Comparison of ENCODE assay signal across 1 cellular context in the genomic region with DNA sequence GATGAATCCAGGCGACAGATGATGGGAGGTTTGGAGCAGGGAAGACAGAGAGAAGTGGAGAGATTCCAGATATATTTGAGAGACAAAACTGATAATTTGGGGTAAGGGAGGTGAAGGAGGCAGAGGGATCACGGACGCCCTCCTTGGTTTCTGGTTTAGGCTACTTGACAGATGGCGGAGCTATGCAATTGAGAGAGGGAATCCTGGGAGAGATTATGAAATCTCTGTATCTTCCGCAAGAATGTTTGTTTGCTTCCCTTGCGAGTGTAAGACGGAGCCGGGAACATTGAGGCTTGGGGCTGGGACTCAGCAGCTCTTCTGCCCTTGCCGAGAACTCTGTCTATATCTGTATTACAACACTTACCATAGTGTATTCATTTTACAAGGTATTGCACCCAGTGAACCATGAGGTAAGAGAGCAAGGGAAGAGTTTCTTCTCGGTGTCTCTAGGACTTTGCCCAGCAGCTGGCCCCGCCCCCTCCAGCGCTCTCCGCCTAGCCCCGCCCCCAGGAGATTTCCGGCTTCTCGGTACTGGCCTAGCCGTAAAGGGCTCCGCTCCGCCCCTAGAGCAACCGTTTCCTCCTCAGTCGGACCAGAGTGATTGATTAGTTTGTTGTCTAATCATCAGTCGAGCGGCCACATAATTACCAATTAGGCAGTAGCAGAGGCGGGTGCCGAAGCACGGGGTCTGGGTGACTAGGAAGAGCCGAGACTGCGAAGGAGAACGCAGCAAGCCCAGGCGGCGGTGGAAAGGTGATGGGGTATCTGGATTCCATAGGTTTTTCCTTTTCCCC.
TF ChIP-seq lines count a peak whose summit lies in the region.

A gene with protein sequence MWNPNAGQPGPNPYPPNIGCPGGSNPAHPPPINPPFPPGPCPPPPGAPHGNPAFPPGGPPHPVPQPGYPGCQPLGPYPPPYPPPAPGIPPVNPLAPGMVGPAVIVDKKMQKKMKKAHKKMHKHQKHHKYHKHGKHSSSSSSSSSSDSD (plus strand): TSS at position 695 of the 794 bp plus-strand sequence. CDS start 981 bp downstream, outside the sequence.

TF ChIP-seq in WTC11, 78 proteins besides CTCF, POLR2A, EP300 and RAD21 (continued from another document):
- TF ChIP-seq, protein P1, sequence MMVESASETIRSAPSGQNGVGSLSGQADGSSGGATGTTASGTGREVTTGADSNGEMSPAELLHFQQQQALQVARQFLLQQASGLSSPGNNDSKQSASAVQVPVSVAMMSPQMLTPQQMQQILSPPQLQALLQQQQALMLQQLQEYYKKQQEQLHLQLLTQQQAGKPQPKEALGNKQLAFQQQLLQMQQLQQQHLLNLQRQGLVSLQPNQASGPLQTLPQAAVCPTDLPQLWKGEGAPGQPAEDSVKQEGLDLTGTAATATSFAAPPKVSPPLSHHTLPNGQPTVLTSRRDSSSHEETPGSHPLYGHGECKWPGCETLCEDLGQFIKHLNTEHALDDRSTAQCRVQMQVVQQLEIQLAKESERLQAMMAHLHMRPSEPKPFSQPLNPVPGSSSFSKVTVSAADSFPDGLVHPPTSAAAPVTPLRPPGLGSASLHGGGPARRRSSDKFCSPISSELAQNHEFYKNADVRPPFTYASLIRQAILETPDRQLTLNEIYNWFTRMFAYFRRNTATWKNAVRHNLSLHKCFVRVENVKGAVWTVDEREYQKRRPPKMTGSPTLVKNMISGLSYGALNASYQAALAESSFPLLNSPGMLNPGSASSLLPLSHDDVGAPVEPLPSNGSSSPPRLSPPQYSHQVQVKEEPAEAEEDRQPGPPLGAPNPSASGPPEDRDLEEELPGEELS (CRISPR knock-in tag; IDR thresholded peaks at IDR 0.05) = no peak
- TF ChIP-seq MYBL2 (CRISPR knock-in tag; IDR thresholded peaks at IDR 0.05) (no peak), GABPB1 (CRISPR knock-in tag; IDR thresholded peaks at IDR 0.05) (no peak), ETV6 (CRISPR knock-in tag; IDR thresholded peaks at IDR 0.05) (0 out of 2 replicates have a peak, but pooled peaks have one; percentile 26), ZNF396 (CRISPR knock-in tag; IDR thresholded peaks at IDR 0.05; ENCODE audit: borderline replicate concordance) (no peak), ZNF317 (CRISPR knock-in tag; IDR thresholded peaks at IDR 0.05; ENCODE audit: borderline replicate concordance, low read depth) (peak; percentile 78; the same call in 1 of the 2 replicates), ZNF416 (CRISPR knock-in tag; IDR thresholded peaks at IDR 0.05) (no peak)
- TF ChIP-seq, protein P2, sequence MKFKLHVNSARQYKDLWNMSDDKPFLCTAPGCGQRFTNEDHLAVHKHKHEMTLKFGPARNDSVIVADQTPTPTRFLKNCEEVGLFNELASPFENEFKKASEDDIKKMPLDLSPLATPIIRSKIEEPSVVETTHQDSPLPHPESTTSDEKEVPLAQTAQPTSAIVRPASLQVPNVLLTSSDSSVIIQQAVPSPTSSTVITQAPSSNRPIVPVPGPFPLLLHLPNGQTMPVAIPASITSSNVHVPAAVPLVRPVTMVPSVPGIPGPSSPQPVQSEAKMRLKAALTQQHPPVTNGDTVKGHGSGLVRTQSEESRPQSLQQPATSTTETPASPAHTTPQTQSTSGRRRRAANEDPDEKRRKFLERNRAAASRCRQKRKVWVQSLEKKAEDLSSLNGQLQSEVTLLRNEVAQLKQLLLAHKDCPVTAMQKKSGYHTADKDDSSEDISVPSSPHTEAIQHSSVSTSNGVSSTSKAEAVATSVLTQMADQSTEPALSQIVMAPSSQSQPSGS (CRISPR knock-in tag; IDR thresholded peaks at IDR 0.05; ENCODE audit: borderline replicate concordance, low read depth) = no peak
- TF ChIP-seq, protein P3, sequence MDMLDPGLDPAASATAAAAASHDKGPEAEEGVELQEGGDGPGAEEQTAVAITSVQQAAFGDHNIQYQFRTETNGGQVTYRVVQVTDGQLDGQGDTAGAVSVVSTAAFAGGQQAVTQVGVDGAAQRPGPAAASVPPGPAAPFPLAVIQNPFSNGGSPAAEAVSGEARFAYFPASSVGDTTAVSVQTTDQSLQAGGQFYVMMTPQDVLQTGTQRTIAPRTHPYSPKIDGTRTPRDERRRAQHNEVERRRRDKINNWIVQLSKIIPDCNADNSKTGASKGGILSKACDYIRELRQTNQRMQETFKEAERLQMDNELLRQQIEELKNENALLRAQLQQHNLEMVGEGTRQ (CRISPR knock-in tag; IDR thresholded peaks at IDR 0.05) = peak; percentile 64
- TF ChIP-seq, protein P4, sequence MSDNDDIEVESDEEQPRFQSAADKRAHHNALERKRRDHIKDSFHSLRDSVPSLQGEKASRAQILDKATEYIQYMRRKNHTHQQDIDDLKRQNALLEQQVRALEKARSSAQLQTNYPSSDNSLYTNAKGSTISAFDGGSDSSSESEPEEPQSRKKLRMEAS (CRISPR knock-in tag; IDR thresholded peaks at IDR 0.05) = peak; percentile 53; the same call in 1 of the 2 replicates
- TF ChIP-seq, protein P5, sequence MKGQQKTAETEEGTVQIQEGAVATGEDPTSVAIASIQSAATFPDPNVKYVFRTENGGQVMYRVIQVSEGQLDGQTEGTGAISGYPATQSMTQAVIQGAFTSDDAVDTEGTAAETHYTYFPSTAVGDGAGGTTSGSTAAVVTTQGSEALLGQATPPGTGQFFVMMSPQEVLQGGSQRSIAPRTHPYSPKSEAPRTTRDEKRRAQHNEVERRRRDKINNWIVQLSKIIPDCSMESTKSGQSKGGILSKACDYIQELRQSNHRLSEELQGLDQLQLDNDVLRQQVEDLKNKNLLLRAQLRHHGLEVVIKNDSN (CRISPR knock-in tag; IDR thresholded peaks at IDR 0.05) = peak; percentile 52; the same call in 1 of the 2 replicates
- TF ChIP-seq, protein P6, sequence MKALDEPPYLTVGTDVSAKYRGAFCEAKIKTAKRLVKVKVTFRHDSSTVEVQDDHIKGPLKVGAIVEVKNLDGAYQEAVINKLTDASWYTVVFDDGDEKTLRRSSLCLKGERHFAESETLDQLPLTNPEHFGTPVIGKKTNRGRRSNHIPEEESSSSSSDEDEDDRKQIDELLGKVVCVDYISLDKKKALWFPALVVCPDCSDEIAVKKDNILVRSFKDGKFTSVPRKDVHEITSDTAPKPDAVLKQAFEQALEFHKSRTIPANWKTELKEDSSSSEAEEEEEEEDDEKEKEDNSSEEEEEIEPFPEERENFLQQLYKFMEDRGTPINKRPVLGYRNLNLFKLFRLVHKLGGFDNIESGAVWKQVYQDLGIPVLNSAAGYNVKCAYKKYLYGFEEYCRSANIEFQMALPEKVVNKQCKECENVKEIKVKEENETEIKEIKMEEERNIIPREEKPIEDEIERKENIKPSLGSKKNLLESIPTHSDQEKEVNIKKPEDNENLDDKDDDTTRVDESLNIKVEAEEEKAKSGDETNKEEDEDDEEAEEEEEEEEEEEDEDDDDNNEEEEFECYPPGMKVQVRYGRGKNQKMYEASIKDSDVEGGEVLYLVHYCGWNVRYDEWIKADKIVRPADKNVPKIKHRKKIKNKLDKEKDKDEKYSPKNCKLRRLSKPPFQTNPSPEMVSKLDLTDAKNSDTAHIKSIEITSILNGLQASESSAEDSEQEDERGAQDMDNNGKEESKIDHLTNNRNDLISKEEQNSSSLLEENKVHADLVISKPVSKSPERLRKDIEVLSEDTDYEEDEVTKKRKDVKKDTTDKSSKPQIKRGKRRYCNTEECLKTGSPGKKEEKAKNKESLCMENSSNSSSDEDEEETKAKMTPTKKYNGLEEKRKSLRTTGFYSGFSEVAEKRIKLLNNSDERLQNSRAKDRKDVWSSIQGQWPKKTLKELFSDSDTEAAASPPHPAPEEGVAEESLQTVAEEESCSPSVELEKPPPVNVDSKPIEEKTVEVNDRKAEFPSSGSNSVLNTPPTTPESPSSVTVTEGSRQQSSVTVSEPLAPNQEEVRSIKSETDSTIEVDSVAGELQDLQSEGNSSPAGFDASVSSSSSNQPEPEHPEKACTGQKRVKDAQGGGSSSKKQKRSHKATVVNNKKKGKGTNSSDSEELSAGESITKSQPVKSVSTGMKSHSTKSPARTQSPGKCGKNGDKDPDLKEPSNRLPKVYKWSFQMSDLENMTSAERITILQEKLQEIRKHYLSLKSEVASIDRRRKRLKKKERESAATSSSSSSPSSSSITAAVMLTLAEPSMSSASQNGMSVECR (CRISPR knock-in tag; IDR thresholded peaks at IDR 0.05; ENCODE audit: borderline replicate concordance) = no peak
